25 cellular contexts compared by ENCODE assay signal in the genomic region with DNA sequence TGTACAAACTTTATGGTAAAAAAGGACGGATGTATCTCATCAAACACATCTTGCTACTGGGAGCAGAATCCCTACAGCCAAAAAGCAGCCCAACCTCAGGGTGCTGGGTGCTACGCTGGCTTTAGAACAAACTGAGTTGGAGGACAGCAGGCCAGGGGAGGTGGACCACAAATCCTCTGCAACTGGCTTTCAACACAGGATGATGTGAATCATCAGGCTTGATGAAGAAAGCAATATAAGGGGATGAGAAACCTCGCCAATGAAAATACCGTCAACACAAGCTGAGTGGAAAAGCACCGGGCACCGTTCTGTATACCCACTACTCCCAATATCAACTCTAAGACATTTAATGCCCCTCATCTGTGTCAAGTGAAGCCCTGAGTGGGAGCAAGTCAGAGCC. TPM values are rescaled to one million over a fixed set of nuclear protein-coding genes. Genes with fewer than 3 reads are reported as not detected.
"Had no signal": no experiment of that assay in that cellular context is flagged by ENCODE, and none has a peak within 500 bp of the region (broad histone marks: within the 10 kb centered on the region; RNA-seq: fewer than 3 reads in every experiment).

No MANE protein-coding gene starts in this region.

- FAIRE-seq: RCC 7860 had no signal

- ATAC-seq: activated T-cell treated with anti-CD3 and anti-CD28 coated beads, Interleukin-2, amount 50 U/mL, for 72 hours; body of pancreas; PC-3; SK-N-SH treated with all-trans-retinoic acid at 6 μM for 48 hours had no signal

- H3K4me1 ChIP-seq: body of pancreas, SJSA1 had no signal

- H3K9me3 ChIP-seq: body of pancreas, SJSA1 had no signal

- H3K4me3 Mint-ChIP-seq: activated B cell treated with CpG ODN at 0.5 μM for 24 hours; activated CD4-positive, alpha-beta T cell treated with anti-CD3 and anti-CD28 coated beads, Interleukin-2, amount 10 ng/mL, durations not matched to agents 24 days and 14 days; activated naive CD4-positive, alpha-beta T cell treated with anti-CD3 and anti-CD28 coated beads, Interleukin-2, amount 50 U/mL, for 24 hours; activated T-cell treated with anti-CD3 and anti-CD28 coated beads, Interleukin-2, amount 50 U/mL, for 72 hours; central memory CD8-positive, alpha-beta T cell had no signal

- H3K9me3 Mint-ChIP-seq: activated B cell treated with CpG ODN at 0.5 μM for 24 hours; activated CD4-positive, alpha-beta T cell treated with anti-CD3 and anti-CD28 coated beads, Interleukin-2, amount 10 ng/mL, durations not matched to agents 24 days and 14 days; activated naive CD4-positive, alpha-beta T cell treated with anti-CD3 and anti-CD28 coated beads, Interleukin-2, amount 50 U/mL, for 24 hours; activated T-cell treated with anti-CD3 and anti-CD28 coated beads, Interleukin-2, amount 50 U/mL, for 72 hours; activated T-helper 2 cell treated with anti-CD3 and anti-CD28 coated beads, Interferon-gamma antibody, Interleukin-2, Interleukin-4, amounts not matched to agents 10 μg/mL and 5 μg/mL and 100 μg/mL, durations not matched to agents 14 hours and 24 hours and 36 hours; central memory CD8-positive, alpha-beta T cell had no signal

- H3K4me3 ChIP-seq: body of pancreas, SJSA1 had no signal

- H3K27me3 ChIP-seq: body of pancreas, SJSA1 had no signal

- H3K27me3 Mint-ChIP-seq: activated B cell treated with CpG ODN at 0.5 μM for 24 hours; activated CD4-positive, alpha-beta T cell treated with anti-CD3 and anti-CD28 coated beads, Interleukin-2, amount 10 ng/mL, durations not matched to agents 24 days and 14 days; activated naive CD4-positive, alpha-beta T cell treated with anti-CD3 and anti-CD28 coated beads, Interleukin-2, amount 50 U/mL, for 24 hours; central memory CD8-positive, alpha-beta T cell had no signal

- H3K4me1 Mint-ChIP-seq: activated B cell treated with CpG ODN at 0.5 μM for 24 hours; activated CD4-positive, alpha-beta T cell treated with anti-CD3 and anti-CD28 coated beads, Interleukin-2, amount 10 ng/mL, durations not matched to agents 24 days and 14 days; central memory CD8-positive, alpha-beta T cell had no signal

- H3K27ac Mint-ChIP-seq: activated B cell treated with CpG ODN at 0.5 μM for 24 hours; activated CD4-positive, alpha-beta T cell treated with anti-CD3 and anti-CD28 coated beads, Interleukin-2, amount 10 ng/mL, durations not matched to agents 24 days and 14 days; activated naive CD4-positive, alpha-beta T cell treated with anti-CD3 and anti-CD28 coated beads, Interleukin-2, amount 50 U/mL, for 24 hours; activated T-cell treated with anti-CD3 and anti-CD28 coated beads, Interleukin-2, amount 50 U/mL, for 72 hours; activated T-helper 2 cell treated with anti-CD3 and anti-CD28 coated beads, Interferon-gamma antibody, Interleukin-2, Interleukin-4, amounts not matched to agents 10 μg/mL and 5 μg/mL and 100 μg/mL, durations not matched to agents 14 hours and 24 hours and 36 hours had no signal

- H3K27ac ChIP-seq: body of pancreas, SJSA1 had no signal

- DNase-seq: activated B cell treated with CpG ODN at 0.5 μM for 24 hours; activated CD4-positive, alpha-beta T cell treated with anti-CD3 and anti-CD28 coated beads for 1 hour; activated CD4-positive, alpha-beta T cell treated with anti-CD3 and anti-CD28 coated beads, Interleukin-2, amount 10 ng/mL, durations not matched to agents 24 days and 14 days; activated CD4-positive, alpha-beta T cell treated with anti-CD3 and anti-CD28 coated beads, Interleukin-2, amount 50 U/mL, for 48 hours; activated CD8-positive, alpha-beta memory T cell treated with anti-CD3 and anti-CD28 coated beads for 24 hours; activated T-cell treated with anti-CD3 and anti-CD28 coated beads, Interleukin-2, amount 50 U/mL, for 72 hours; amygdala; body of pancreas; Kasumi-1; KBM-7; NCI-H1105 treated with DMSO at 0.1 percent for 48 hours; NCI-H1436 treated with DMSO at 0.1 percent for 48 hours; NCI-H187; NCI-H2081; NCI-H524; PC-3; SHP77; SW 1271 had no signal

RNA-seq across cellular contexts. Expression of a gene that starts 14.3 kb away (rescaled TPM):
- total RNA-seq: activated B cell treated with CpG ODN at 0.5 μM for 24 hours; activated T-cell treated with anti-CD3 and anti-CD28 coated beads, Interleukin-2, amount 50 U/mL, for 72 hours; body of pancreas; PC-3; SJSA1; T-helper 1 cell treated with Interleukin-12 subunit alpha and Interleukin-12 subunit beta and Interleukin-4 antibody, amounts not matched to agents 30 ng/mL and 1 ng/mL, for 36 hours had no signal

RNA-seq across cellular contexts. Expression of a gene that starts 18.0 kb away (rescaled TPM):
- total RNA-seq: activated CD4-positive, alpha-beta T cell treated with anti-CD3 and anti-CD28 coated beads, Interleukin-2, amount 10 ng/mL, durations not matched to agents 24 days and 14 days; activated T-helper 2 cell treated with anti-CD3 and anti-CD28 coated beads, Interferon-gamma antibody, Interleukin-2, Interleukin-4, amounts not matched to agents 10 μg/mL and 5 μg/mL and 100 μg/mL, durations not matched to agents 14 hours and 24 hours and 36 hours; body of pancreas; PC-3; SJSA1; T-helper 1 cell treated with Interleukin-12 subunit alpha and Interleukin-12 subunit beta and Interleukin-4 antibody, amounts not matched to agents 30 ng/mL and 1 ng/mL, for 36 hours had no signal

RNA-seq across cellular contexts. Expression of a gene that starts 21.8 kb away (rescaled TPM):
- total RNA-seq: activated CD4-positive, alpha-beta T cell treated with anti-CD3 and anti-CD28 coated beads, Interleukin-2, amount 10 ng/mL, durations not matched to agents 24 days and 14 days; activated T-cell treated with anti-CD3 and anti-CD28 coated beads, Interleukin-2, amount 50 U/mL, for 72 hours; PC-3; SJSA1; T-helper 1 cell treated with Interleukin-12 subunit alpha and Interleukin-12 subunit beta and Interleukin-4 antibody, amounts not matched to agents 30 ng/mL and 1 ng/mL, for 36 hours had no signal

RNA-seq across cellular contexts. Expression of a gene that starts 28.7 kb away (rescaled TPM):
- total RNA-seq: activated B cell treated with CpG ODN at 0.5 μM for 24 hours; activated CD4-positive, alpha-beta T cell treated with anti-CD3 and anti-CD28 coated beads, Interleukin-2, amount 10 ng/mL, durations not matched to agents 24 days and 14 days; activated T-cell treated with anti-CD3 and anti-CD28 coated beads, Interleukin-2, amount 50 U/mL, for 72 hours; activated T-helper 2 cell treated with anti-CD3 and anti-CD28 coated beads, Interferon-gamma antibody, Interleukin-2, Interleukin-4, amounts not matched to agents 10 μg/mL and 5 μg/mL and 100 μg/mL, durations not matched to agents 14 hours and 24 hours and 36 hours; body of pancreas; PC-3; SJSA1; T-helper 1 cell treated with Interleukin-12 subunit alpha and Interleukin-12 subunit beta and Interleukin-4 antibody, amounts not matched to agents 30 ng/mL and 1 ng/mL, for 36 hours had no signal
